ENCODE assay signal across 8 cellular contexts in genomic region chr15:66566963-66567531, GRCh38. TPM values are rescaled to one million over a fixed set of nuclear protein-coding genes. Genes with fewer than 3 reads are reported as not detected.
DNase-seq lines count a peak whose midpoint lies in the region; ATAC-seq, FAIRE-seq and TF ChIP-seq lines count a peak whose summit lies in the region.

No MANE protein-coding gene starts in this region.

- TF ChIP-seq POLR2A in GM12878 (IDR thresholded peaks at IDR 0.05; ENCODE audit: low read depth, low read length) = no peak

- no peaks in the 10 kb centered on the region for H3K9me3 ChIP-seq in GM12878 (replicated peaks; ENCODE audit: control insufficient read depth, insufficient read depth, low read length)

- FAIRE-seq in GM12878 (lab: Jason Lieb, UNC) = peak; percentile 92

- ATAC-seq in GM12878 = peak; percentile 95
- ATAC-seq in HG02970 (IDR thresholded peaks at IDR 0.05; ENCODE audit: low FRiP score, unreplicated experiment) = no peak

- no peaks in the 10 kb centered on the region for H4K20me1 ChIP-seq in GM12878 (ENCODE audit: control insufficient read depth, insufficient read depth)

- H3K36me3 ChIP-seq in GM12878 (ENCODE audit: control insufficient read depth in 2 of 2, insufficient read depth in 2 of 2, low read length in 1 of 2) = no peaks in the 10 kb centered on the region

- WGBS in GM12878 (ENCODE audit: insufficient coverage, insufficient replicate concordance, low lambda C conversion rate, missing lambda C conversion rate) = 24% methylated on average over 15 of the region's 15 CpGs

- CTCF ChIA-PET in GM12878 (lab: Yijun Ruan, JAX) = interaction anchor here (0.6 to 1.5 kb wide), 6 partner anchors 12 to 526 kb away, joined by 3 to 5 read pairs (median 3); partner anchors contain the start of gene RPL4

- no peaks in the 10 kb centered on the region for H3K27me3 ChIP-seq in GM12878 (replicated peaks in 1 of 2; ENCODE audit: control insufficient read depth in 2 of 2, insufficient read depth in 2 of 2, low read length in 1 of 2)

- TF ChIP-seq CTCF in GM12878 (IDR thresholded peaks at IDR 0.05 in 2 of 3, conservative IDR thresholded peaks at IDR 0.05 in 1 of 3; ENCODE audit: control insufficient read depth in 2 of 3, extremely low read depth in 1 of 3, insufficient read depth in 1 of 3, low read depth in 3 of 3, low read length in 3 of 3) = peak; percentile 58 to 63 (median 60)

- no TSS peak for BruUV-seq in GM12878 (replicated peaks; lab: Mats Ljungman, UMichigan)

- no peaks in the 10 kb centered on the region for H3K79me2 ChIP-seq in GM12878 (ENCODE audit: control insufficient read depth, insufficient read depth, low read length)

- no peak for TF ChIP-seq EP300 in GM12878 (IDR thresholded peaks at IDR 0.05; ENCODE audit: borderline replicate concordance in 1 of 2, control insufficient read depth in 1 of 2, low read depth in 2 of 2, low read length in 2 of 2)

- H3K9ac ChIP-seq in GM12878 (ENCODE audit: control insufficient read depth, insufficient read depth, low read length) = no peak overlapping the region

- TF ChIP-seq RAD21 in GM12878 (IDR thresholded peaks at IDR 0.05; ENCODE audit: insufficient read depth, low read depth, low read length) = peak; percentile 46

- no peaks in the 10 kb centered on the region for H3K4me1 ChIP-seq in GM12878 (ENCODE audit: control insufficient read depth, insufficient read depth, low read length)

- in situ Hi-C loops in GM12878 (cut with MboI) = no loop called here

- no peak overlapping the region for H3K4me3 ChIP-seq in GM12878

- intact Hi-C loops in GM12878 (cut with micrococcal nuclease; ENCODE audit: unreplicated experiment) = loop anchor here (2.0 kb wide), 1 partner anchor 64 kb away; no protein-coding TSS in a partner anchor

- peak; percentile 19 to 44 for DNase-seq in activated CD4-positive, alpha-beta T cell treated with anti-CD3 and anti-CD28 coated beads for 24 hours (ENCODE audit: low read depth in 2 of 2)
- DNase-seq in activated CD4-positive, alpha-beta T cell treated with anti-CD3 and anti-CD28 coated beads for 1 hour = no peak
- peak; percentile 34 for DNase-seq in NCI-H146 treated with DMSO at 0.1 percent for 48 hours (lab: John Stamatoyannopoulos, UW; ENCODE audit: unreplicated experiment)
- DNase-seq in T-helper 2 cell = peak in 4 of 5 experiments; percentile 9 to 61 (median 13)
- peak; percentile 17 for DNase-seq in GM12878 (ENCODE audit: low read depth, low spot score)
- DNase-seq in iPS-NIHi7 (ENCODE audit: extremely low spot score) = peak; percentile 90
- peak; percentile 4 to 64 (median 50) for DNase-seq in stimulated activated CD4-positive, alpha-beta T cell treated with anti-CD3 and anti-CD28 coated beads, Interleukin-12 subunit alpha, Interleukin-12 subunit beta, amount 100 ng/mL, for 48 hours (ENCODE audit: low read depth in 2 of 3, low spot score in 1 of 3)

- H3K4me2 ChIP-seq in GM12878 (ENCODE audit: control insufficient read depth, insufficient read depth) = peak overlapping the region; percentile 64

- RAD21 ChIA-PET in GM12878 (lab: Charles Lee; ENCODE audit: unreplicated experiment) = interaction anchor here (1.0 kb wide), 1 partner anchor 68 kb away, joined by 3 read pairs; no protein-coding TSS in a partner anchor

- no peak overlapping the region for H3K27ac ChIP-seq in GM12878 (ENCODE audit: control insufficient read depth, insufficient read depth)

- POLR2A ChIA-PET in GM12878 (lab: Charles Lee) = no interaction called here

- H2AFZ ChIP-seq in GM12878 (ENCODE audit: control insufficient read depth, low read depth, low read length) = peak overlapping the region; percentile 82

- SMC1A ChIA-PET in GM12878 (lab: Charles Lee; ENCODE audit: uncharacterized antibody, unreplicated experiment) = interaction anchor here (0.7 to 1.1 kb wide), 2 partner anchors 61 to 64 kb away, joined by 3 read pairs; no protein-coding TSS in a partner anchor

TF ChIP-seq in GM12878, 131 proteins besides CTCF, POLR2A, EP300 and RAD21 (continues in another document):
- no peak for TF ChIP-seq POLR2AphosphoS5 (IDR thresholded peaks at IDR 0.05; ENCODE audit: low read length)
- no peak for TF ChIP-seq ZBTB40 (IDR thresholded peaks at IDR 0.05; ENCODE audit: borderline replicate concordance)
- no peak for TF ChIP-seq E4F1 (IDR thresholded peaks at IDR 0.05; ENCODE audit: borderline replicate concordance, partially characterized antibody)
- 0 out of 2 replicates have a peak, but pooled peaks have one; percentile 25 for TF ChIP-seq YY1 (IDR thresholded peaks at IDR 0.05; ENCODE audit: low read depth, low read length)
- no peak for TF ChIP-seq NR2C2 (IDR thresholded peaks at IDR 0.05; ENCODE audit: borderline replicate concordance, control insufficient read depth, insufficient read length, low read depth)
- TF ChIP-seq RB1 (IDR thresholded peaks at IDR 0.05; ENCODE audit: borderline replicate concordance) = no peak
- no peak for TF ChIP-seq NR2C1 (IDR thresholded peaks at IDR 0.05)

RNA-seq across cellular contexts. Expression of gene LCTL, which starts 1.2 kb away (rescaled TPM):
- total RNA-seq in GM12878 (2013; cell fraction: nucleolus; rRNA removed) = not detected in 2 replicates
- total RNA-seq in GM12878 (2014; rRNA removed) = not detected in 2 replicates
- not detected in 2 replicates for total RNA-seq in GM12878 (2014; rRNA removed; fragmentation: Illumina TruSeq; extraction: Trizol)
- total RNA-seq in GM12878 (2021) = not detected in 2 replicates
- not detected for polyA plus RNA-seq in GM12878 (2011; ENCODE audit: low read depth)
- polyA plus RNA-seq in GM12878 (2011; rRNA removed) = 0.07 and 0.13 TPM in 2 replicates
- polyA plus RNA-seq in GM12878 (2011; cell fraction: cytosol; rRNA removed) = 0.07 TPM in 1 of 2 replicates, not detected in the other
- polyA plus RNA-seq in GM12878 (2011; cell fraction: nucleus; rRNA removed) = 0.07 and 0.16 TPM in 2 replicates
- 0.09 and 0.11 TPM in 2 replicates for polyA plus RNA-seq in GM12878 (2012)
- polyA plus RNA-seq in GM12878 (2014; fragmentation: Illumina TruSeq; extraction: Trizol) = not detected in 2 replicates
- polyA plus RNA-seq in GM12878 (2014; fragmentation: Nextera tagmentation; extraction: Ambion mirVana) = under 1 TPM; 0.26 to 0.40 TPM
- polyA plus RNA-seq in GM12878 (2014; rRNA removed) = 0.20 TPM in 1 of 2 replicates, not detected in the other
- polyA plus RNA-seq in GM12878 (2016; fragmentation: Nextera tagmentation; extraction: Ambion mirVana) = under 1 TPM; 0.59 to 0.76 TPM
- polyA minus RNA-seq in GM12878 (2011; rRNA and poly(A)+ RNA removed) = not detected in 2 replicates
- polyA minus RNA-seq in GM12878 (2011; cell fraction: cytosol; rRNA and poly(A)+ RNA removed) = not detected in 2 replicates
- polyA minus RNA-seq in GM12878 (2011; cell fraction: nucleus; rRNA and poly(A)+ RNA removed) = not detected in 2 replicates
